Comparison of ENCODE assay signal across 13 cellular contexts in genomic region chr6:37187321-37188022, GRCh38. TPM values are rescaled to one million over a fixed set of nuclear protein-coding genes. Genes with fewer than 3 reads are reported as not detected.
A peak's percentile ranks its signal among the peaks of the same experiment; 100 is the strongest.
DNase-seq lines count a peak whose midpoint lies in the region; ATAC-seq and TF ChIP-seq lines count a peak whose summit lies in the region.
"Had no signal": no experiment of that assay in that cellular context is flagged by ENCODE, and none has a peak within 500 bp of the region (broad histone marks: within the 10 kb centered on the region; RNA-seq: fewer than 3 reads in every experiment).

No MANE protein-coding gene starts in this region.

- H3K27ac ChIP-seq in lower lobe of right lung = peak overlapping the region; percentile 56
- H3K27ac ChIP-seq: parathyroid adenoma had no signal

- peak overlapping the region; percentile 86 for H3K27ac Mint-ChIP-seq in activated CD4-positive, alpha-beta T cell treated with anti-CD3 and anti-CD28 coated beads for 36 hours
- H3K27ac Mint-ChIP-seq in activated naive CD4-positive, alpha-beta T cell treated with anti-CD3 and anti-CD28 coated beads, Interleukin-2, amount 50 U/mL, for 72 hours = peak overlapping the region; percentile 58 to 96

- H3K4me1 Mint-ChIP-seq in activated CD4-positive, alpha-beta T cell treated with anti-CD3 and anti-CD28 coated beads for 36 hours = peaks cover 67% of the 10 kb centered on the region

- POLR2A ChIA-PET in activated CD4-positive, alpha-beta T cell treated with anti-CD3 and anti-CD28 coated beads for 36 hours (lab: Charles Lee) = interaction anchor here (0.9 to 1.4 kb wide), 4 partner anchors 12 to 139 kb away, joined by 3 to 7 read pairs (median 5); partner anchors contain the start of gene PIM1

- peaks cover 10% of the 10 kb centered on the region for H3K4me1 ChIP-seq in lower lobe of right lung
- H3K4me1 ChIP-seq: A549, parathyroid adenoma had no signal

- H3K36me3 ChIP-seq in lower lobe of right lung = no peaks in the 10 kb centered on the region

- no peak overlapping the region for H3K4me3 Mint-ChIP-seq in activated CD4-positive, alpha-beta T cell treated with anti-CD3 and anti-CD28 coated beads for 36 hours

- no peaks in the 10 kb centered on the region for H3K27me3 ChIP-seq in lower lobe of right lung (ENCODE audit: low read depth)

- CTCF ChIA-PET in activated CD4-positive, alpha-beta T cell treated with anti-CD3 and anti-CD28 coated beads for 36 hours (lab: Charles Lee) = interaction anchor here (0.5 to 1.8 kb wide), 12 partner anchors 10 to 306 kb away, joined by 3 to 14 read pairs (median 4); partner anchors contain the start of gene PIM1

- H3K9me3 ChIP-seq in lower lobe of right lung = no peaks in the 10 kb centered on the region
- H3K9me3 ChIP-seq: A549 had no signal

- TF ChIP-seq CTCF in lower lobe of right lung (IDR thresholded peaks at IDR 0.05) = no peak

- intact Hi-C loops in activated CD4-positive, alpha-beta T cell treated with anti-CD3 and anti-CD28 coated beads for 36 hours (cut with DNase I, micrococcal nuclease) = no loop called here
- intact Hi-C loops in lower lobe of right lung (cut with DNase I) = no loop called here

- peaks cover 6% of the 10 kb centered on the region for H3K9me3 Mint-ChIP-seq in activated CD4-positive, alpha-beta T cell treated with anti-CD3 and anti-CD28 coated beads for 36 hours (ENCODE audit: low read depth)
- peaks cover 3 to 10% of the 10 kb centered on the region in 2 donors for H3K9me3 Mint-ChIP-seq in activated naive CD4-positive, alpha-beta T cell treated with anti-CD3 and anti-CD28 coated beads, Interleukin-2, amount 50 U/mL, for 72 hours

- peak; percentile 41 for DNase-seq in activated CD4-positive, alpha-beta T cell treated with anti-CD3 and anti-CD28 coated beads for 36 hours
- DNase-seq in activated CD4-positive, alpha-beta T cell treated with anti-CD3 and anti-CD28 coated beads for 4 hours = no peak
- DNase-seq in EL (peak; percentile 8), lower lobe of right lung (peak; percentile 60), OCI-M2 (lab: John Stamatoyannopoulos, UW; ENCODE audit: unreplicated experiment) (no peak), NCI-H446 (lab: John Stamatoyannopoulos, UW) (no peak)
- DNase-seq in activated naive CD4-positive, alpha-beta T cell treated with anti-CD3 and anti-CD28 coated beads, Interleukin-2, amount 50 U/mL, for 72 hours (ENCODE audit: low spot score in 2 of 2) = no peak
- DNase-seq: aorta; stimulated activated CD4-positive, alpha-beta T cell treated with anti-CD3 and anti-CD28 coated beads, Interleukin-15, amount 100 ng/mL, for 24 hours had no signal

- no peak overlapping the region for H3K4me3 ChIP-seq in lower lobe of right lung
- H3K4me3 ChIP-seq: A549 had no signal

- no peaks in the 10 kb centered on the region for H3K27me3 Mint-ChIP-seq in activated CD4-positive, alpha-beta T cell treated with anti-CD3 and anti-CD28 coated beads for 36 hours

- ATAC-seq in activated CD4-positive, alpha-beta T cell treated with anti-CD3 and anti-CD28 coated beads for 36 hours = peak; percentile 7
- ATAC-seq in activated naive CD4-positive, alpha-beta T cell treated with anti-CD3 and anti-CD28 coated beads, Interleukin-2, amount 50 U/mL, for 72 hours = no peak
- ATAC-seq in lower lobe of right lung (peak; percentile 55 to 74), GM18867 (IDR thresholded peaks at IDR 0.05; ENCODE audit: unreplicated experiment) (no peak)
- ATAC-seq: A549, SK-N-SH treated with all-trans-retinoic acid at 6 μM for 48 hours had no signal

- H3K36me3 Mint-ChIP-seq in activated CD4-positive, alpha-beta T cell treated with anti-CD3 and anti-CD28 coated beads for 36 hours (ENCODE audit: low read depth) = peaks cover 1% of the 10 kb centered on the region
- peaks cover 4 to 14% of the 10 kb centered on the region in 2 donors for H3K36me3 Mint-ChIP-seq in activated naive CD4-positive, alpha-beta T cell treated with anti-CD3 and anti-CD28 coated beads, Interleukin-2, amount 50 U/mL, for 72 hours

RNA-seq across cellular contexts. Expression of gene PIM1, which starts 17.5 kb away (rescaled TPM):
- 100 to 1,000 TPM; 137 to 163 TPM for total RNA-seq in activated CD4-positive, alpha-beta T cell treated with anti-CD3 and anti-CD28 coated beads for 36 hours
- 100 to 1,000 TPM; 280 to 408 TPM for total RNA-seq in activated naive CD4-positive, alpha-beta T cell treated with anti-CD3 and anti-CD28 coated beads, Interleukin-2, amount 50 U/mL, for 72 hours
- total RNA-seq in lower lobe of right lung = 56.8 TPM

Comparison
In these comparisons a context has a peak if more than half of its experiments do, and no peak if none do; other contexts are left out.
1. DNase-seq: peak in activated CD4-positive, alpha-beta T cell treated with anti-CD3 and anti-CD28 coated beads for 36 hours (single experiment), EL (single experiment) and lower lobe of right lung (single experiment); none in activated CD4-positive, alpha-beta T cell treated with anti-CD3 and anti-CD28 coated beads for 4 hours (0 of 2), activated naive CD4-positive, alpha-beta T cell treated with anti-CD3 and anti-CD28 coated beads, Interleukin-2, amount 50 U/mL, for 72 hours (0 of 2), OCI-M2 (single experiment) and NCI-H446 (0 of 2).
2. ATAC-seq: peak in activated CD4-positive, alpha-beta T cell treated with anti-CD3 and anti-CD28 coated beads for 36 hours (single experiment) and lower lobe of right lung (2 of 2); none in activated naive CD4-positive, alpha-beta T cell treated with anti-CD3 and anti-CD28 coated beads, Interleukin-2, amount 50 U/mL, for 72 hours (0 of 2) and GM18867 (single experiment).